ENCODE assay signal across 16 cellular contexts in genomic region chr2:210167227-210167626, GRCh38. TPM values are rescaled to one million over a fixed set of nuclear protein-coding genes. Genes with fewer than 3 reads are reported as not detected.
DNase-seq lines count a peak whose midpoint lies in the region; ATAC-seq, FAIRE-seq and TF ChIP-seq lines count a peak whose summit lies in the region.
"Had no signal": no experiment of that assay in that cellular context is flagged by ENCODE, and none has a peak within 500 bp of the region (broad histone marks: within the 10 kb centered on the region; RNA-seq: fewer than 3 reads in every experiment).

No MANE protein-coding gene starts in this region.

- POLR2A ChIA-PET in endothelial cell of umbilical vein (lab: Charles Lee): interaction anchor here (0.7 kb wide), 1 partner anchor 744 kb away, joined by 3 read pairs; the partner anchor contains the start of gene MAP2
- POLR2A ChIA-PET in activated CD8-positive, alpha-beta T cell treated with anti-CD3 and anti-CD28 coated beads, Interleukin-2, amount 10 ng/mL, durations not matched to agents 7 days and 5 days (lab: Charles Lee): no interaction called here

- H3K4me1 ChIP-seq in right atrium auricular region: peaks cover 0 to 44% of the 10 kb centered on the region in 2 donors
- peaks cover 11% of the 10 kb centered on the region for H3K4me1 ChIP-seq in endothelial cell of umbilical vein (ENCODE audit: control insufficient read depth, extremely low read depth, insufficient read depth, low read length)
- H3K4me1 ChIP-seq in prostate gland (replicated peaks): peaks cover 14% of the 10 kb centered on the region

- ATAC-seq in Right ventricle myocardium superior (ENCODE audit: poor library complexity) (no peak), GM19328 (IDR thresholded peaks at IDR 0.05; ENCODE audit: unreplicated experiment) (no peak)
- no peak for ATAC-seq in activated CD8-positive, alpha-beta T cell treated with anti-CD3 and anti-CD28 coated beads, Interleukin-2, amount 10 ng/mL, durations not matched to agents 7 days and 5 days
- ATAC-seq: K562 had no signal

- no peak overlapping the region for H3K27ac Mint-ChIP-seq in activated CD8-positive, alpha-beta T cell treated with anti-CD3 and anti-CD28 coated beads, Interleukin-2, amount 10 ng/mL, durations not matched to agents 7 days and 5 days
- H3K27ac Mint-ChIP-seq: immature natural killer cell had no signal

- CTCF ChIA-PET in endothelial cell of umbilical vein (lab: Charles Lee): interaction anchor here (0.7 to 1.2 kb wide), 3 partner anchors 11 to 206 kb away, joined by 3 to 4 read pairs (median 3); no protein-coding TSS in a partner anchor
- CTCF ChIA-PET in activated CD8-positive, alpha-beta T cell treated with anti-CD3 and anti-CD28 coated beads, Interleukin-2, amount 10 ng/mL, durations not matched to agents 7 days and 5 days (lab: Charles Lee): no interaction called here

- H3K79me2 ChIP-seq in endothelial cell of umbilical vein (ENCODE audit: control insufficient read depth, insufficient read depth, low read length): peaks cover 27% of the 10 kb centered on the region

- H3K4me2 ChIP-seq in endothelial cell of umbilical vein (ENCODE audit: insufficient read depth, low read length): no peak overlapping the region

- H3K27me3 ChIP-seq in right atrium auricular region (no peaks in the 10 kb centered on the region), endothelial cell of umbilical vein (ENCODE audit: control insufficient read depth in 2 of 2, insufficient read depth in 2 of 2, low read length in 2 of 2) (no peaks in the 10 kb centered on the region), prostate gland (replicated peaks; ENCODE audit: insufficient read depth) (no peaks in the 10 kb centered on the region)

- no peak for DNase-seq in right atrium auricular region (ENCODE audit: low spot score)
- no peak for DNase-seq in Right ventricle myocardium superior
- peak; percentile 22 for DNase-seq in endothelial cell of umbilical vein (ENCODE audit: low read depth, low spot score)
- no peak for DNase-seq in prostate gland (ENCODE audit: low spot score)
- no peak for DNase-seq in GM13976 (ENCODE audit: low spot score)
- DNase-seq in MV-4-11 (lab: John Stamatoyannopoulos, UW): no peak
- no peak for DNase-seq in activated CD8-positive, alpha-beta T cell treated with anti-CD3 and anti-CD28 coated beads, Interleukin-2, amount 10 ng/mL, durations not matched to agents 7 days and 5 days
- DNase-seq: activated naive CD4-positive, alpha-beta T cell treated with Interleukin-2 at 50 U/mL for 16 hours; immature natural killer cell; NCI-H1694 treated with DMSO at 0.1 percent for 48 hours had no signal

- TF ChIP-seq POLR2A in endothelial cell of umbilical vein (IDR thresholded peaks at IDR 0.05; ENCODE audit: low read depth, low read length): no peak
- no peak for TF ChIP-seq POLR2A in prostate gland (IDR thresholded peaks at IDR 0.05)

- intact Hi-C loops in Right ventricle myocardium superior (cut with DNase I) (no loop called here), endothelial cell of umbilical vein (cut with micrococcal nuclease) (no loop called here), prostate gland (cut with DNase I) (loop anchor here (5.0 kb wide), 1 partner anchor 310 kb away; the partner anchor contains the start of gene LANCL1)

- no peak overlapping the region for H2AFZ ChIP-seq in endothelial cell of umbilical vein (ENCODE audit: low read depth, low read length)

- H3K4me3 ChIP-seq in right atrium auricular region: no peak overlapping the region
- no peak overlapping the region for H3K4me3 ChIP-seq in endothelial cell of umbilical vein (replicated peaks in 1 of 3; ENCODE audit: insufficient read depth in 1 of 3, low read depth in 1 of 3, low read length in 3 of 3)
- H3K4me3 ChIP-seq in prostate gland: no peak overlapping the region
- H3K4me3 ChIP-seq: K562 had no signal

- dilution Hi-C loops in endothelial cell of umbilical vein (cut with MboI; ENCODE audit: extremely low pct_ligation_motif_present, low sequenced_read_pairs): no loop called here

- peaks cover 4% of the 10 kb centered on the region for H3K27me3 Mint-ChIP-seq in activated CD8-positive, alpha-beta T cell treated with anti-CD3 and anti-CD28 coated beads, Interleukin-2, amount 10 ng/mL, durations not matched to agents 7 days and 5 days (ENCODE audit: low read depth)

- H3K9me3 ChIP-seq in right atrium auricular region: no peaks in the 10 kb centered on the region
- no peaks in the 10 kb centered on the region for H3K9me3 ChIP-seq in endothelial cell of umbilical vein (replicated peaks; ENCODE audit: control insufficient read depth, insufficient read depth, low read length)
- no peaks in the 10 kb centered on the region for H3K9me3 ChIP-seq in prostate gland

- H3K9me1 ChIP-seq in endothelial cell of umbilical vein (replicated peaks; ENCODE audit: control insufficient read depth, extremely low read depth, insufficient read depth, low read length): no peaks in the 10 kb centered on the region

- no peaks in the 10 kb centered on the region for H4K20me1 ChIP-seq in endothelial cell of umbilical vein (replicated peaks; ENCODE audit: control insufficient read depth, extremely low read depth, insufficient read depth, low read length)

- no peaks in the 10 kb centered on the region for H3K36me3 Mint-ChIP-seq in activated CD8-positive, alpha-beta T cell treated with anti-CD3 and anti-CD28 coated beads, Interleukin-2, amount 10 ng/mL, durations not matched to agents 7 days and 5 days (ENCODE audit: low read depth)
- H3K36me3 Mint-ChIP-seq: immature natural killer cell had no signal

- H3K36me3 ChIP-seq in right atrium auricular region (no peaks in the 10 kb centered on the region), endothelial cell of umbilical vein (ENCODE audit: control insufficient read depth in 2 of 2, extremely low read depth in 1 of 2, insufficient read depth in 2 of 2, low read length in 2 of 2) (no peaks in the 10 kb centered on the region), prostate gland (no peaks in the 10 kb centered on the region)

- no peak for FAIRE-seq in endothelial cell of umbilical vein (lab: Jason Lieb, UNC)
- FAIRE-seq: K562 had no signal

- H3K27ac ChIP-seq in right atrium auricular region (peak overlapping the region; percentile 100), endothelial cell of umbilical vein (ENCODE audit: insufficient read depth, low read depth, low read length) (no peak overlapping the region), prostate gland (peak overlapping the region; percentile 58 to 100)
- H3K27ac ChIP-seq: RWPE1 had no signal

- in situ Hi-C loops in GM13976 (cut with MboI; ENCODE audit: low sequenced_read_pairs, unreplicated experiment): no loop called here

- H3K4me3 Mint-ChIP-seq in activated CD8-positive, alpha-beta T cell treated with anti-CD3 and anti-CD28 coated beads, Interleukin-2, amount 10 ng/mL, durations not matched to agents 7 days and 5 days: no peak overlapping the region
- H3K4me3 Mint-ChIP-seq: immature natural killer cell had no signal

- H3K9me3 Mint-ChIP-seq in activated CD8-positive, alpha-beta T cell treated with anti-CD3 and anti-CD28 coated beads, Interleukin-2, amount 10 ng/mL, durations not matched to agents 7 days and 5 days (ENCODE audit: insufficient read depth): no peaks in the 10 kb centered on the region
- H3K9me3 Mint-ChIP-seq: immature natural killer cell had no signal

- TF ChIP-seq CTCF in right atrium auricular region (IDR thresholded peaks at IDR 0.05): no peak
- TF ChIP-seq CTCF in endothelial cell of umbilical vein (IDR thresholded peaks at IDR 0.05; ENCODE audit: extremely low read depth in 1 of 2, insufficient read depth in 1 of 2, low read depth in 1 of 2, low read length in 2 of 2): no peak
- TF ChIP-seq CTCF in prostate gland (IDR thresholded peaks at IDR 0.05): no peak
- no peak for TF ChIP-seq CTCF in GM13976 (IDR thresholded peaks at IDR 0.05; ENCODE audit: borderline replicate concordance, control extremely low read depth, extremely low read depth, insufficient read depth, missing control alignments)

- H3K4me1 Mint-ChIP-seq in activated CD8-positive, alpha-beta T cell treated with anti-CD3 and anti-CD28 coated beads, Interleukin-2, amount 10 ng/mL, durations not matched to agents 7 days and 5 days (ENCODE audit: low read depth): peaks cover 35% of the 10 kb centered on the region

- no peak overlapping the region for H3K9ac ChIP-seq in endothelial cell of umbilical vein (replicated peaks; ENCODE audit: extremely low read depth, insufficient read depth, low read length)

- WGBS in prostate gland: 9% methylated on average over 1 of the region's 1 CpG

- BruUV-seq in endothelial cell of umbilical vein (replicated peaks; lab: Mats Ljungman, UMichigan): no TSS peak

TF ChIP-seq in endothelial cell of umbilical vein, 7 proteins besides CTCF, POLR2A, EP300 and RAD21 (continues in another document):
- no peak for TF ChIP-seq EZH2 (IDR thresholded peaks at IDR 0.05; ENCODE audit: borderline replicate concordance, low read depth, low read length, severe bottlenecking)

RNA-seq across cellular contexts. Expression of gene KANSL1L, which starts 4.0 kb away (rescaled TPM):
- total RNA-seq in right atrium auricular region: 10 to 100 TPM; 16.5 to 19.4 TPM
- total RNA-seq in Right ventricle myocardium superior: 15.8 TPM
- 13.4 and 14.0 TPM in 2 replicates for total RNA-seq in endothelial cell of umbilical vein
- 2.7 and 4.3 TPM in 2 replicates for polyA plus RNA-seq in endothelial cell of umbilical vein
- polyA plus RNA-seq in endothelial cell of umbilical vein (2011; cell fraction: cytosol; rRNA removed): 6.7 and 6.9 TPM in 2 replicates
- 17.3 and 20.3 TPM in 2 replicates for polyA plus RNA-seq in endothelial cell of umbilical vein (2011; cell fraction: nucleus; rRNA removed)
- polyA plus RNA-seq in endothelial cell of umbilical vein (2012): 4.3 and 6.3 TPM in 2 replicates
- 15.5 and 15.8 TPM in 2 replicates for polyA minus RNA-seq in endothelial cell of umbilical vein
- polyA minus RNA-seq in endothelial cell of umbilical vein (2011; cell fraction: cytosol; rRNA and poly(A)+ RNA removed): 9.1 TPM
- polyA minus RNA-seq in endothelial cell of umbilical vein (2011; cell fraction: nucleus; rRNA and poly(A)+ RNA removed): 30.0 and 48.8 TPM in 2 replicates
- total RNA-seq in prostate gland: 10 to 100 TPM; 36.1 to 40.3 TPM
- total RNA-seq in activated CD8-positive, alpha-beta T cell treated with anti-CD3 and anti-CD28 coated beads, Interleukin-2, amount 10 ng/mL, durations not matched to agents 7 days and 5 days: 1 to 10 TPM; 2.6 to 4.8 TPM

RNA-seq across cellular contexts. Expression of gene ACADL, which starts 58.0 kb away (rescaled TPM):
- total RNA-seq in right atrium auricular region (1 to 10 TPM; 1.4 to 1.9 TPM), Right ventricle myocardium superior (0.73 TPM), endothelial cell of umbilical vein (not detected in 2 replicates), prostate gland (10 to 100 TPM; 12.3 to 54.0 TPM)
- polyA plus RNA-seq in endothelial cell of umbilical vein: not detected in 2 replicates
- not detected in 2 replicates for polyA plus RNA-seq in endothelial cell of umbilical vein (2011; cell fraction: cytosol; rRNA removed)
- not detected in 2 replicates for polyA plus RNA-seq in endothelial cell of umbilical vein (2011; cell fraction: nucleus; rRNA removed)
- not detected in 2 replicates for polyA plus RNA-seq in endothelial cell of umbilical vein (2012)
- not detected in 2 replicates for polyA minus RNA-seq in endothelial cell of umbilical vein
- not detected for polyA minus RNA-seq in endothelial cell of umbilical vein (2011; cell fraction: cytosol; rRNA and poly(A)+ RNA removed)
- polyA minus RNA-seq in endothelial cell of umbilical vein (2011; cell fraction: nucleus; rRNA and poly(A)+ RNA removed): not detected in 2 replicates
- total RNA-seq in activated CD8-positive, alpha-beta T cell treated with anti-CD3 and anti-CD28 coated beads, Interleukin-2, amount 10 ng/mL, durations not matched to agents 7 days and 5 days: not detected
- total RNA-seq: A673; activated CD8-positive, alpha-beta memory T cell treated with anti-CD3 and anti-CD28 coated beads for 36 hours; chondrocyte had no signal
- polyA plus RNA-seq: immature natural killer cell, K562 had no signal
